In genomic region chr13:44555207-44555606, GRCh38 we compare ENCODE assay signal across 8 cellular contexts.
"Had no signal": no experiment of that assay in that cellular context is flagged by ENCODE, and none has a peak within 500 bp of the region (broad histone marks: within the 10 kb centered on the region; RNA-seq: fewer than 3 reads in every experiment).

No MANE protein-coding gene starts in this region.

- H3K4me3 Mint-ChIP-seq: HFFc6, IgD-negative memory B cell had no signal

- ATAC-seq: HCT116, HepG2 had no signal

- H3K36me3 ChIP-seq: HAP-1 had no signal

- H3K27ac ChIP-seq: HL-60 had no signal

- DNase-seq: GOT3, H7, HFFc6 had no signal

- H3K27me3 Mint-ChIP-seq: IgD-negative memory B cell had no signal

- H3K9me3 ChIP-seq: HAP-1 had no signal

- H3K9me3 Mint-ChIP-seq: HFFc6, IgD-negative memory B cell had no signal

- H3K4me3 ChIP-seq: HAP-1 had no signal

- H3K27ac Mint-ChIP-seq: HFFc6, IgD-negative memory B cell had no signal
